17 cellular contexts compared by ENCODE assay signal in genomic region chr10:101379663-101380352, GRCh38. TPM values are rescaled to one million over a fixed set of nuclear protein-coding genes. Genes with fewer than 3 reads are reported as not detected.
DNase-seq lines count a peak whose midpoint lies in the region; ATAC-seq and TF ChIP-seq lines count a peak whose summit lies in the region.
"Had no signal": no experiment of that assay in that cellular context is flagged by ENCODE, and none has a peak within 500 bp of the region (broad histone marks: within the 10 kb centered on the region; RNA-seq: fewer than 3 reads in every experiment).

No MANE protein-coding gene starts in this region.

- no peak overlapping the region for H3K4me3 ChIP-seq in LNCaP clone FGC (ENCODE audit: low read depth, low read length)
- no peak overlapping the region for H3K4me3 ChIP-seq in skin epidermis
- H3K4me3 ChIP-seq: SJCRH30 had no signal

- TF ChIP-seq CTCF in LNCaP clone FGC (IDR thresholded peaks at IDR 0.05; ENCODE audit: control insufficient read depth, extremely low read depth, insufficient read depth): no peak
- TF ChIP-seq CTCF in RWPE1 (conservative IDR thresholded peaks at IDR 0.05; ENCODE audit: low read depth): no peak

- H3K4me3 Mint-ChIP-seq in T-helper 17 cell: no peak overlapping the region
- H3K4me3 Mint-ChIP-seq: HFFc6 had no signal

- no peaks in the 10 kb centered on the region for H3K9me3 ChIP-seq in T-helper 17 cell (ENCODE audit: control insufficient read depth, low read length, poor library complexity, severe bottlenecking)
- H3K9me3 ChIP-seq: SJCRH30 had no signal

- H3K27ac ChIP-seq in RWPE1 (peak overlapping the region; percentile 50; the same call in 1 of the 2 replicates), skin epidermis (peak overlapping the region in 12 of 21 experiments; percentile 15 to 68 (median 42))
- H3K27ac ChIP-seq: SJCRH30 had no signal

- DNase-seq in LNCaP clone FGC (ENCODE audit: low read depth) (peak; percentile 34), RWPE1 (ENCODE audit: low spot score) (no peak), T-helper 17 cell (no peak)
- DNase-seq: ACHN, C1 segment of cervical spinal cord, HFFc6, KG1, NCI-H1092, NCI-H1694, NCI-H2081 treated with DMSO at 0.1 percent for 48 hours, NCI-H446 treated with DMSO at 0.1 percent for 48 hours, NCI-H69, SJCRH30 had no signal

- ATAC-seq in esophagus mucosa: peak; percentile 68
- ATAC-seq in T-helper 17 cell: no peak
- no peak for ATAC-seq in GM19395 (IDR thresholded peaks at IDR 0.05; ENCODE audit: unreplicated experiment)
- ATAC-seq in HG03439 (IDR thresholded peaks at IDR 0.05; ENCODE audit: unreplicated experiment): no peak

- POLR2A ChIA-PET in RWPE1 (lab: Yijun Ruan, JAX; ENCODE audit: low non-redundant PET): no interaction called here

- CTCF ChIA-PET in RWPE1 (lab: Yijun Ruan, JAX): interaction anchor here (0.6 to 0.9 kb wide), 3 partner anchors 13 to 79 kb away, joined by 3 read pairs; no protein-coding TSS in a partner anchor

- H3K27me3 Mint-ChIP-seq in T-helper 17 cell: no peaks in the 10 kb centered on the region

- no peaks in the 10 kb centered on the region for H3K36me3 Mint-ChIP-seq in T-helper 17 cell (ENCODE audit: low read depth)

- H3K4me1 Mint-ChIP-seq in T-helper 17 cell: peaks cover 10% of the 10 kb centered on the region

- no peak overlapping the region for H3K27ac Mint-ChIP-seq in T-helper 17 cell
- H3K27ac Mint-ChIP-seq: HFFc6 had no signal

RNA-seq across cellular contexts. Expression of gene BTRC, which starts 25.8 kb away (rescaled TPM):
- total RNA-seq in esophagus mucosa: 19.0 TPM
- total RNA-seq in T-helper 17 cell: 10 to 100 TPM; 14.8 to 17.0 TPM
